Comparison of ENCODE assay signal across 10 cellular contexts in genomic region chr17:44776628-44777393, GRCh38. TPM values are rescaled to one million over a fixed set of nuclear protein-coding genes. Genes with fewer than 3 reads are reported as not detected.
DNase-seq lines count a peak whose midpoint lies in the region; ATAC-seq and TF ChIP-seq lines count a peak whose summit lies in the region.
"Had no signal": no experiment of that assay in that cellular context is flagged by ENCODE, and none has a peak within 500 bp of the region (broad histone marks: within the 10 kb centered on the region; RNA-seq: fewer than 3 reads in every experiment).

No MANE protein-coding gene starts in this region.

- H3K36me3 Mint-ChIP-seq in MCF 10A (ENCODE audit: insufficient read depth, unreplicated experiment) (peaks cover 6% of the 10 kb centered on the region), type B pancreatic cell (no peaks in the 10 kb centered on the region)

- no peaks in the 10 kb centered on the region for H3K36me3 ChIP-seq in breast epithelium
- H3K36me3 ChIP-seq in PC-3 (ENCODE audit: low read depth, low read length): no peaks in the 10 kb centered on the region

- H3K27me3 Mint-ChIP-seq in MCF 10A (ENCODE audit: insufficient read depth, unreplicated experiment) (peaks cover 13% of the 10 kb centered on the region), type B pancreatic cell (peaks cover 4% of the 10 kb centered on the region)
- H3K27me3 Mint-ChIP-seq: activated CD4-positive, alpha-beta T cell treated with anti-CD3 and anti-CD28 coated beads for 36 hours had no signal

- H3K4me1 Mint-ChIP-seq in MCF 10A (ENCODE audit: insufficient read depth, unreplicated experiment): peaks cover 11% of the 10 kb centered on the region
- H3K4me1 Mint-ChIP-seq in type B pancreatic cell (ENCODE audit: unreplicated experiment): peaks cover 2% of the 10 kb centered on the region

- peak overlapping the region; percentile 95 for H3K4me2 ChIP-seq in PC-3 (ENCODE audit: low read length)

- H3K4me1 ChIP-seq in breast epithelium (no peaks in the 10 kb centered on the region), PC-3 (ENCODE audit: insufficient read depth, low read length) (peaks cover 12% of the 10 kb centered on the region)

- no peaks in the 10 kb centered on the region for H4K20me1 ChIP-seq in PC-3 (ENCODE audit: low read length)

- H2AFZ ChIP-seq in PC-3 (ENCODE audit: low read length): no peak overlapping the region

- H3F3A ChIP-seq in PC-3 (ENCODE audit: low read length, unreplicated experiment): no peaks in the 10 kb centered on the region

- H3K27ac ChIP-seq in breast epithelium: no peak overlapping the region
- H3K27ac ChIP-seq in PC-3 (ENCODE audit: low read length): no peak overlapping the region
- H3K27ac ChIP-seq: epithelial cell of prostate had no signal

- H3K27ac Mint-ChIP-seq in MCF 10A (ENCODE audit: low read depth, unreplicated experiment) (peak overlapping the region; percentile 31), type B pancreatic cell (no peak overlapping the region)
- H3K27ac Mint-ChIP-seq: activated CD4-positive, alpha-beta T cell treated with anti-CD3 and anti-CD28 coated beads for 36 hours had no signal

- BruUV-seq in MCF 10A (replicated peaks; lab: Mats Ljungman, UMichigan) (no TSS peak), PC-3 (replicated peaks; lab: Mats Ljungman, UMichigan) (no TSS peak)

- TF ChIP-seq CTCF in MCF 10A (IDR thresholded peaks at IDR 0.05; ENCODE audit: unreplicated experiment) (no peak), breast epithelium (IDR thresholded peaks at IDR 0.05) (no peak), PC-3 (conservative IDR thresholded peaks at IDR 0.05; ENCODE audit: low read depth, low read length) (no peak), type B pancreatic cell (conservative IDR thresholded peaks at IDR 0.05) (no peak)

- CTCF ChIA-PET in MCF 10A (lab: Yijun Ruan, JAX) (interaction anchor here (1.1 to 9.4 kb wide), 5 partner anchors 69 to 101 kb away, joined by 3 to 233 read pairs (median 9); partner anchors contain the start of gene HIGD1B), PC-3 (lab: Charles Lee) (interaction anchor here (0.6 to 1.6 kb wide), 2 partner anchors 18 to 102 kb away, joined by 3 to 13 read pairs; no protein-coding TSS in a partner anchor)

- H3K4me3 ChIP-seq in breast epithelium (peak overlapping the region in 1 of 3 donors; percentile 73), PC-3 (ENCODE audit: low read length) (peak overlapping the region; percentile 76; the same call in 1 of the 2 replicates)

- H3K9me3 ChIP-seq in breast epithelium (no peaks in the 10 kb centered on the region), PC-3 (ENCODE audit: low read length) (no peaks in the 10 kb centered on the region)

- DNase-seq in MCF 10A (ENCODE audit: unreplicated experiment): no peak
- DNase-seq in breast epithelium (ENCODE audit: low spot score in 2 of 2): no peak
- DNase-seq in PC-3: no peak
- DNase-seq in islet precursor cell: peak; percentile 56
- DNase-seq in type B pancreatic cell (ENCODE audit: extremely low spot score, unreplicated experiment): no peak
- no peak for DNase-seq in NAMALWA (ENCODE audit: low spot score)
- DNase-seq: activated CD4-positive, alpha-beta T cell treated with anti-CD3 and anti-CD28 coated beads for 36 hours had no signal

- ATAC-seq in PC-3 (no peak), HG03520 (IDR thresholded peaks at IDR 0.05; ENCODE audit: unreplicated experiment) (no peak), GM18870 (IDR thresholded peaks at IDR 0.05; ENCODE audit: unreplicated experiment) (no peak)

- POLR2A ChIA-PET in MCF 10A (lab: Yijun Ruan, JAX) (interaction anchor here (0.8 to 1.9 kb wide), 4 partner anchors 90 to 121 kb away, joined by 3 to 11 read pairs (median 4); no protein-coding TSS in a partner anchor), PC-3 (lab: Charles Lee; ENCODE audit: unreplicated experiment) (no interaction called here)

- H3K9me3 Mint-ChIP-seq in MCF 10A (ENCODE audit: unreplicated experiment) (no peaks in the 10 kb centered on the region), type B pancreatic cell (no peaks in the 10 kb centered on the region)

- intact Hi-C loops in MCF 10A (cut with micrococcal nuclease) (no loop called here), breast epithelium (cut with DNase I; ENCODE audit: low total_unique reads) (no loop called here), PC-3 (cut with micrococcal nuclease) (no loop called here)

- no peaks in the 10 kb centered on the region for H3K79me2 ChIP-seq in PC-3 (ENCODE audit: low read length)

- H3K27me3 ChIP-seq in breast epithelium (no peaks in the 10 kb centered on the region), PC-3 (ENCODE audit: low read length) (no peaks in the 10 kb centered on the region)

- H3K9me2 ChIP-seq in PC-3 (replicated peaks; ENCODE audit: low read length): no peaks in the 10 kb centered on the region

- no peak overlapping the region for H3K9ac ChIP-seq in PC-3 (ENCODE audit: low read length)

- H3K4me3 Mint-ChIP-seq in MCF 10A (ENCODE audit: unreplicated experiment) (peak overlapping the region; percentile 84), type B pancreatic cell (peak overlapping the region; percentile 93)

- no peak for TF ChIP-seq POLR2A in breast epithelium (IDR thresholded peaks at IDR 0.05)

RNA-seq across cellular contexts. Expression of gene ADAM11, which starts 18.0 kb away (rescaled TPM):
- 0.16 and 0.56 TPM in 2 replicates for total RNA-seq in MCF 10A (2022)
- 1 to 10 TPM; 1.0 to 1.4 (median 1.3) TPM for total RNA-seq in breast epithelium
- total RNA-seq in PC-3 (2014; rRNA removed): 2.7 and 2.9 TPM in 2 replicates
- 4.6 and 4.7 TPM in 2 replicates for total RNA-seq in type B pancreatic cell (ENCODE audit: low replicate concordance)

RNA-seq across cellular contexts. Expression of gene GJC1, which starts 53.3 kb away (rescaled TPM):
- total RNA-seq in MCF 10A (2022): 6.9 and 7.9 TPM in 2 replicates
- 1 to 10 TPM; 2.3 to 4.6 (median 4.3) TPM for total RNA-seq in breast epithelium
- 16.4 and 17.1 TPM in 2 replicates for total RNA-seq in PC-3 (2014; rRNA removed)
- total RNA-seq in type B pancreatic cell (ENCODE audit: low replicate concordance): 20.2 and 62.6 TPM in 2 replicates
